ENCODE assay signal across 8 cellular contexts in the genomic region with DNA sequence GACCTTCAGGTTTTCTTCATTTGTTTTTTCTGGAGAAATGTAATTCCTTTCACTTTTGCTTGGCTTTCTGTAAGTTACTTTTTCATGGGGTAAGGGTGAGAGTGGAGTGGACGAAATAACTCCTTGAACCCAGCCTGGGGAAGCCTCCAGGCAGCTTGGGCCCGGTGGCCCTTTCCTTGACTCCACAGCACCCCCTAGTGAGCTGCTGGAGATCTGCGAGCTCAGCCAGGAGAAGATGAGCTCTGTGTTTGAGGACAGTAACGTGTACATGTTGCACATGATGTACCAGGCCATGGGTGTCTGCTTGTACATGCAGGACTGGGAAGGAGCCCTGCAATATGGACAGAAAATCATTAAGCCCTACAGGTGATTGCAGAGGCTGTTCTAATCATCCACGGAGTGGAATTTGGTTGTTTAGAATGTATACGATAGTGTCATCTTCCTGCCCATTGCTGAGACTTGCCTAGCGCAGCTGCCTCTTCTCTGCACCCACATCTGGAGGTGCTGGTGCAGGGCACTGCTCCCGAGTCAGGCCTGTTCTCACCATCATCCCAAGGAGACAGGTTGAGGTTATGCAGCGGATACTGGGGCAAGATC. TPM values are rescaled to one million over a fixed set of nuclear protein-coding genes. Genes with fewer than 3 reads are reported as not detected.
DNase-seq lines count a peak whose midpoint lies in the region; ATAC-seq, FAIRE-seq and TF ChIP-seq lines count a peak whose summit lies in the region.

No MANE protein-coding gene starts in this region.

- no peak overlapping the region for H3K27ac ChIP-seq in A549
- no peak overlapping the region for H3K27ac ChIP-seq in adrenal gland

- H3K36me3 ChIP-seq in adrenal gland (replicated peaks in 1 of 2): no peaks in the 10 kb centered on the region

- TF ChIP-seq CTCF in A549 (IDR thresholded peaks at IDR 0.05) (peak; percentile 80), GM12864 (IDR thresholded peaks at IDR 0.05; ENCODE audit: low read depth, low read length, missing control alignments) (peak; percentile 87), adrenal gland (IDR thresholded peaks at IDR 0.05) (peak; percentile 23 to 61 (median 52))

- no peak overlapping the region for H3K4me2 ChIP-seq in A549

- peak; percentile 57 to 77 for DNase-seq in A549 (ENCODE audit: low read depth in 1 of 2, low spot score in 1 of 2)
- DNase-seq in GM12864 (ENCODE audit: low read depth): no peak
- DNase-seq in SK-N-DZ (ENCODE audit: low spot score): peak; percentile 44
- peak in 1 of 7 donors; percentile 62 for DNase-seq in adrenal gland
- peak; percentile 77 for DNase-seq in islet precursor cell
- peak; percentile 22 to 46 for DNase-seq in stimulated activated CD4-positive, alpha-beta T cell treated with anti-CD3 and anti-CD28 coated beads, Interleukin-4, amount 100 ng/mL, for 4 hours

- TF ChIP-seq POLR2A in A549 (IDR thresholded peaks at IDR 0.05; ENCODE audit: low read length): no peak
- no peak for TF ChIP-seq POLR2A in adrenal gland (IDR thresholded peaks at IDR 0.05)

- no peak for TF ChIP-seq EP300 in A549 (IDR thresholded peaks at IDR 0.05)

- peak; percentile 52 to 75; a peak in 4 of 6 replicates for ATAC-seq in A549
- peak; percentile 39 for ATAC-seq in HG03378 (IDR thresholded peaks at IDR 0.05; ENCODE audit: unreplicated experiment)
- ATAC-seq in HG03135 (IDR thresholded peaks at IDR 0.05; ENCODE audit: unreplicated experiment): no peak

- H3K27me3 ChIP-seq in adrenal gland: no peaks in the 10 kb centered on the region

- intact Hi-C loops in adrenal gland (cut with DNase I): loop anchor here (5.0 to 10.0 kb wide), 2 partner anchors 255 to 1193 kb away; no protein-coding TSS in a partner anchor

- TF ChIP-seq RAD21 in A549 (conservative IDR thresholded peaks at IDR 0.05 in 1 of 2, IDR thresholded peaks at IDR 0.05 in 1 of 2): peak; percentile 65 to 77

- H3K9me3 ChIP-seq in A549 (no peaks in the 10 kb centered on the region), adrenal gland (replicated peaks in 1 of 3) (no peaks in the 10 kb centered on the region)

- 56% methylated on average over 8 of the region's 9 CpGs for WGBS in A549 (ENCODE audit: missing lambda C conversion rate)
- 73 to 84% (median 77%) methylated on average over 9 of the region's 9 CpGs for WGBS in adrenal gland, 4 donors

- CTCF ChIA-PET in A549 (lab: Yijun Ruan, JAX): interaction anchor here (0.6 to 18.8 kb wide), 82 partner anchors 8 to 1812 kb away, joined by 3 to 515 read pairs (median 5); a partner anchor contains a TSS

- FAIRE-seq in A549 (lab: Jason Lieb, UNC): no peak

- H3K4me3 ChIP-seq in A549 (no peak overlapping the region), GM12864 (ENCODE audit: low read depth, low read length) (no peak overlapping the region), adrenal gland (no peak overlapping the region)

- POLR2A ChIA-PET in A549 (lab: Yijun Ruan, JAX): interaction anchor here (0.6 to 1.0 kb wide), 3 partner anchors 85 to 254 kb away, joined by 3 to 5 read pairs (median 3); no protein-coding TSS in a partner anchor

- H3K4me1 ChIP-seq in A549: no peaks in the 10 kb centered on the region
- peaks cover 0 to 8% of the 10 kb centered on the region in 2 donors for H3K4me1 ChIP-seq in adrenal gland (replicated peaks in 1 of 2)

TF ChIP-seq in A549, 52 proteins besides CTCF, POLR2A, EP300 and RAD21:
- TF ChIP-seq, protein P1, sequence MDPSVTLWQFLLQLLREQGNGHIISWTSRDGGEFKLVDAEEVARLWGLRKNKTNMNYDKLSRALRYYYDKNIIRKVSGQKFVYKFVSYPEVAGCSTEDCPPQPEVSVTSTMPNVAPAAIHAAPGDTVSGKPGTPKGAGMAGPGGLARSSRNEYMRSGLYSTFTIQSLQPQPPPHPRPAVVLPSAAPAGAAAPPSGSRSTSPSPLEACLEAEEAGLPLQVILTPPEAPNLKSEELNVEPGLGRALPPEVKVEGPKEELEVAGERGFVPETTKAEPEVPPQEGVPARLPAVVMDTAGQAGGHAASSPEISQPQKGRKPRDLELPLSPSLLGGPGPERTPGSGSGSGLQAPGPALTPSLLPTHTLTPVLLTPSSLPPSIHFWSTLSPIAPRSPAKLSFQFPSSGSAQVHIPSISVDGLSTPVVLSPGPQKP (IDR thresholded peaks at IDR 0.05; ENCODE audit: low read depth, low read length): no peak
- peak; percentile 67 for TF ChIP-seq SMC3 (IDR thresholded peaks at IDR 0.05)
TF ChIP-seq in A549: peak in this region for 1.

RNA-seq across cellular contexts. Expression of a gene that starts 51.0 kb away (rescaled TPM):
- polyA plus RNA-seq in A549 (2011; rRNA removed): 54.9 and 57.7 TPM in 2 replicates
- 22.9 and 26.2 TPM in 2 replicates for polyA plus RNA-seq in A549 (2012; cell fraction: cytosol; rRNA removed)
- 14.2 and 21.0 TPM in 2 replicates for polyA plus RNA-seq in A549 (2012; cell fraction: nucleus; rRNA removed)
- polyA plus RNA-seq in A549 (2017; fragmentation: RNase III; extraction: RNeasy Plus Mini Kit Qiagen cat#74134 plus additional on column Dnase treatment): 32.3 to 32.9 TPM (median 32.3 TPM) in 3 replicates
- 17.8 and 19.0 TPM in 2 replicates for polyA minus RNA-seq in A549 (2011; rRNA and poly(A)+ RNA removed)
- polyA plus RNA-seq in SK-N-DZ (2014; cell fraction: cytosol; rRNA removed): 34.4 and 34.6 TPM in 2 replicates
- 75.3 and 87.8 TPM in 2 replicates for polyA plus RNA-seq in SK-N-DZ (2014; cell fraction: nucleus; rRNA removed)
- 10 to 100 TPM; 11.4 to 25.9 (median 23.2) TPM for total RNA-seq in adrenal gland
- polyA plus RNA-seq in adrenal gland: 10 to 100 TPM; 18.5 to 25.0 (median 20.9) TPM
